ENCODE assay signal across 13 cellular contexts in genomic region chr1:27669876-27670275, GRCh38. TPM values are rescaled to one million over a fixed set of nuclear protein-coding genes. Genes with fewer than 3 reads are reported as not detected.
A peak's percentile ranks its signal among the peaks of the same experiment; 100 is the strongest.
DNase-seq lines count a peak whose midpoint lies in the region; ATAC-seq, FAIRE-seq and TF ChIP-seq lines count a peak whose summit lies in the region.
"Had no signal": no experiment of that assay in that cellular context is flagged by ENCODE, and none has a peak within 500 bp of the region (broad histone marks: within the 10 kb centered on the region; RNA-seq: fewer than 3 reads in every experiment).

No MANE protein-coding gene starts in this region.

- H3K9me3 ChIP-seq in IMR-90 (ENCODE audit: control insufficient read depth, insufficient read depth, low read length) = no peaks in the 10 kb centered on the region
- H3K9me3 ChIP-seq: prostate gland had no signal

- H2BK5ac ChIP-seq in IMR-90 (ENCODE audit: low read depth, low read length, poor library complexity, severe bottlenecking) = no peak overlapping the region

- TF ChIP-seq RAD21 in IMR-90 (IDR thresholded peaks at IDR 0.05; ENCODE audit: low read length) = no peak

- dilution Hi-C loops in IMR-90 (cut with HindIII; ENCODE audit: low sequenced_read_pairs, unreplicated experiment) = no loop called here

- H3K4ac ChIP-seq in IMR-90 (ENCODE audit: low read depth, low read length) = no peak overlapping the region

- H2AK5ac ChIP-seq in IMR-90 (ENCODE audit: low read depth, low read length) = no peak overlapping the region

- no peaks in the 10 kb centered on the region for H3K36me3 ChIP-seq in IMR-90 (ENCODE audit: control insufficient read depth, insufficient read depth, low read length)
- H3K36me3 ChIP-seq: prostate gland had no signal

- peaks cover 3% of the 10 kb centered on the region; the same call in 1 of the 2 replicates for H4K20me1 ChIP-seq in IMR-90 (ENCODE audit: insufficient read depth, low read length)

- H2BK15ac ChIP-seq in IMR-90 (ENCODE audit: low read depth, low read length) = no peak overlapping the region

- H3K4me1 Mint-ChIP-seq in T-helper 1 cell treated with Interleukin-12 subunit alpha and Interleukin-12 subunit beta and Interleukin-4 antibody, amounts not matched to agents 30 μg/mL and 1 μg/mL, for 36 hours (ENCODE audit: low read depth) = peaks cover 39% of the 10 kb centered on the region
- H3K4me1 Mint-ChIP-seq in brain (peaks cover 41% of the 10 kb centered on the region), nephron progenitor cell (peaks cover 29% of the 10 kb centered on the region)

- no peak overlapping the region for H3K4me2 ChIP-seq in IMR-90 (ENCODE audit: low read depth, low read length)

- CTCF ChIA-PET in IMR-90 (lab: Yijun Ruan, JAX) = interaction anchor here (0.6 to 1.6 kb wide), 11 partner anchors 50 to 343 kb away, joined by 3 to 8 read pairs (median 5); partner anchors contain the start of gene FAM76A

- H3K9ac ChIP-seq in IMR-90 (ENCODE audit: low read depth, low read length) = no peak overlapping the region

- no peak for DNase-seq in T-helper 1 cell
- no peak for DNase-seq in IMR-90
- no peak for DNase-seq in nephron progenitor cell
- no peak for DNase-seq in inferior parietal cortex (ENCODE audit: extremely low spot score)
- no peak for DNase-seq in foreskin keratinocyte
- DNase-seq in H54 (ENCODE audit: insufficient read length, low spot score) = no peak
- DNase-seq: amniotic stem cell had no signal

- no peak overlapping the region for H4K8ac ChIP-seq in IMR-90 (ENCODE audit: low read depth in 2 of 2, low read length in 2 of 2)

- ATAC-seq in IMR-90 (ENCODE audit: low read depth) = no peak
- no peak for ATAC-seq in foreskin keratinocyte

- no peak for FAIRE-seq in H54 (lab: Jason Lieb, UNC)

- no peaks in the 10 kb centered on the region for H3K27me3 Mint-ChIP-seq in T-helper 1 cell treated with Interleukin-12 subunit alpha and Interleukin-12 subunit beta and Interleukin-4 antibody, amounts not matched to agents 30 μg/mL and 1 μg/mL, for 36 hours (ENCODE audit: low read depth)
- H3K27me3 Mint-ChIP-seq in brain = no peaks in the 10 kb centered on the region
- peaks cover 23% of the 10 kb centered on the region for H3K27me3 Mint-ChIP-seq in nephron progenitor cell (ENCODE audit: low read depth, poor library complexity)

- no TSS peak for BruUV-seq in IMR-90 (replicated peaks; lab: Mats Ljungman, UMichigan)

- peak overlapping the region; percentile 39 for H2AK9ac ChIP-seq in IMR-90 (replicated peaks; ENCODE audit: low read depth, low read length, poor library complexity)

- no peak overlapping the region for H3K27ac ChIP-seq in IMR-90 (ENCODE audit: insufficient read depth, low read length)
- no peak overlapping the region for H3K27ac ChIP-seq in foreskin keratinocyte
- H3K27ac ChIP-seq: 22Rv1 had no signal

- H3K4me1 ChIP-seq in IMR-90 (ENCODE audit: control insufficient read depth, insufficient read depth, low read length) (peaks cover 5% of the 10 kb centered on the region), foreskin keratinocyte (peaks cover 6% of the 10 kb centered on the region)

- no peak overlapping the region for H3K18ac ChIP-seq in IMR-90 (ENCODE audit: low read depth, low read length)

- POLR2A ChIA-PET in IMR-90 (lab: Charles Lee; ENCODE audit: unreplicated experiment) = interaction anchor here (0.6 to 1.0 kb wide), 3 partner anchors 9 to 268 kb away, joined by 3 to 13 read pairs (median 4); partner anchors contain the start of gene FAM76A

- no peaks in the 10 kb centered on the region for H3K79me1 ChIP-seq in IMR-90 (ENCODE audit: low read depth in 1 of 2, low read length in 2 of 2)

- H3K4me3 Mint-ChIP-seq in T-helper 1 cell treated with Interleukin-12 subunit alpha and Interleukin-12 subunit beta and Interleukin-4 antibody, amounts not matched to agents 30 μg/mL and 1 μg/mL, for 36 hours = peak overlapping the region; percentile 96
- peak overlapping the region; percentile 76 to 99 (median 82) for H3K4me3 Mint-ChIP-seq in brain
- peak overlapping the region; percentile 67 for H3K4me3 Mint-ChIP-seq in nephron progenitor cell

- H3K9me1 ChIP-seq in IMR-90 (ENCODE audit: insufficient read depth, low read length) = peaks cover 5% of the 10 kb centered on the region; the same call in 1 of the 2 replicates

- peaks cover 24% of the 10 kb centered on the region for H3K36me3 Mint-ChIP-seq in T-helper 1 cell treated with Interleukin-12 subunit alpha and Interleukin-12 subunit beta and Interleukin-4 antibody, amounts not matched to agents 30 μg/mL and 1 μg/mL, for 36 hours (ENCODE audit: low read depth)
- H3K36me3 Mint-ChIP-seq in brain (no peaks in the 10 kb centered on the region), nephron progenitor cell (ENCODE audit: low read depth) (no peaks in the 10 kb centered on the region)
- H3K36me3 Mint-ChIP-seq: WTC11 had no signal

- H3K27me3 ChIP-seq in IMR-90 (ENCODE audit: control insufficient read depth, insufficient read depth, low read length) (no peaks in the 10 kb centered on the region), foreskin keratinocyte (no peaks in the 10 kb centered on the region)

- no peak for TF ChIP-seq POLR2A in IMR-90 (IDR thresholded peaks at IDR 0.05; ENCODE audit: low read depth, low read length)
- no peak for TF ChIP-seq POLR2A in H54 (IDR thresholded peaks at IDR 0.05; ENCODE audit: low read depth, low read length)

- no peak overlapping the region for H2AFZ ChIP-seq in IMR-90 (replicated peaks; ENCODE audit: low read length, poor library complexity)

- no peak overlapping the region for H3K23ac ChIP-seq in IMR-90 (ENCODE audit: low read depth, low read length)

- no peak overlapping the region for H4K91ac ChIP-seq in IMR-90 (ENCODE audit: insufficient read depth, low read depth, low read length)

- no peak overlapping the region for H3K27ac Mint-ChIP-seq in T-helper 1 cell treated with Interleukin-12 subunit alpha and Interleukin-12 subunit beta and Interleukin-4 antibody, amounts not matched to agents 30 μg/mL and 1 μg/mL, for 36 hours
- H3K27ac Mint-ChIP-seq in brain (peak overlapping the region in 3 of 5 experiments; percentile 47 to 86 (median 81)), nephron progenitor cell (no peak overlapping the region)
- H3K27ac Mint-ChIP-seq: H9, WTC11 had no signal

- H3K4me3 ChIP-seq in IMR-90 (ENCODE audit: insufficient read depth, low read depth, low read length) = no peak overlapping the region

- H2BK20ac ChIP-seq in IMR-90 (ENCODE audit: low read depth, low read length) = no peak overlapping the region

- H3K9me3 Mint-ChIP-seq in T-helper 1 cell treated with Interleukin-12 subunit alpha and Interleukin-12 subunit beta and Interleukin-4 antibody, amounts not matched to agents 30 μg/mL and 1 μg/mL, for 36 hours = no peaks in the 10 kb centered on the region
- H3K9me3 Mint-ChIP-seq in brain = no peaks in the 10 kb centered on the region
- H3K9me3 Mint-ChIP-seq in nephron progenitor cell = no peaks in the 10 kb centered on the region
- H3K9me3 Mint-ChIP-seq: H9, WTC11 had no signal

- no CpG with 5 or more reads among the region's 4 CpGs for WGBS in IMR-90 (ENCODE audit: extremely low coverage in 2 of 2, insufficient read length in 1 of 2), 2 experiments

- in situ Hi-C loops in IMR-90 (cut with MboI; ENCODE audit: low sequenced_read_pairs) = loop anchor here (10.0 kb wide), 1 partner anchor 255 kb away; no protein-coding TSS in a partner anchor

- no peak overlapping the region for H2BK120ac ChIP-seq in IMR-90 (ENCODE audit: low read depth, low read length)

- intact Hi-C loops in IMR-90 (cut with micrococcal nuclease) = loop anchor here (1.0 to 5.0 kb wide), 2 partner anchors 103 to 162 kb away; partner anchors contain the start of genes PPP1R8 and STX12

- no peak overlapping the region for H3K56ac ChIP-seq in IMR-90 (ENCODE audit: extremely low read depth, insufficient read depth, low read length)

- H4K5ac ChIP-seq in IMR-90 (ENCODE audit: low read depth, low read length) = no peak overlapping the region

- no peak for TF ChIP-seq CTCF in IMR-90 (conservative IDR thresholded peaks at IDR 0.05; ENCODE audit: low read depth, low read length)
- no peak for TF ChIP-seq CTCF in brain (conservative IDR thresholded peaks at IDR 0.05)
- TF ChIP-seq CTCF in nephron progenitor cell (IDR thresholded peaks at IDR 0.05) = no peak
- TF ChIP-seq CTCF in foreskin keratinocyte (conservative IDR thresholded peaks at IDR 0.05) = no peak

- H3K14ac ChIP-seq in IMR-90 (replicated peaks; ENCODE audit: low read depth, low read length) = no peak overlapping the region

TF ChIP-seq in IMR-90, 13 proteins besides CTCF, POLR2A, EP300 and RAD21 (continues in another document):
- TF ChIP-seq SMC3 (IDR thresholded peaks at IDR 0.05; ENCODE audit: low read depth, low read length) = no peak
- TF ChIP-seq CEBPB (IDR thresholded peaks at IDR 0.05; ENCODE audit: low read depth, low read length) = no peak
- TF ChIP-seq MXI1 (IDR thresholded peaks at IDR 0.05; ENCODE audit: borderline replicate concordance, low read depth, low read length) = no peak
- no peak for TF ChIP-seq CHD1 (IDR thresholded peaks at IDR 0.05; ENCODE audit: low read depth, low read length)

RNA-seq across cellular contexts. Expression of gene IFI6, which starts 2.1 kb away (rescaled TPM):
- 6.7 and 7.3 TPM in 2 replicates for total RNA-seq in IMR-90 (2012; rRNA removed)
- polyA plus RNA-seq in IMR-90 (2012; rRNA removed) = 16.8 and 17.2 TPM in 2 replicates
- 31.2 and 35.3 TPM in 2 replicates for polyA plus RNA-seq in IMR-90 (2012; cell fraction: cytosol; rRNA removed)
- 5.7 and 7.7 TPM in 2 replicates for polyA plus RNA-seq in IMR-90 (2012; cell fraction: nucleus; rRNA removed; ENCODE audit: low replicate concordance)
- polyA plus RNA-seq in brain (ENCODE audit: insufficient read depth, low read depth, low replicate concordance) = 164 TPM
- total RNA-seq in foreskin keratinocyte = 797 and 1,066 TPM in 2 replicates
- polyA plus RNA-seq in foreskin keratinocyte = 1,018 and 1,394 TPM in 2 replicates

RNA-seq across cellular contexts. Expression of gene FGR, which starts 34.9 kb away (rescaled TPM):
- total RNA-seq in IMR-90 (2012; rRNA removed) = not detected in 2 replicates
- polyA plus RNA-seq in IMR-90 (2012; rRNA removed) = not detected in 2 replicates
- not detected in 2 replicates for polyA plus RNA-seq in IMR-90 (2012; cell fraction: cytosol; rRNA removed)
- polyA plus RNA-seq in IMR-90 (2012; cell fraction: nucleus; rRNA removed; ENCODE audit: low replicate concordance) = 0.08 TPM in 1 of 2 replicates, not detected in the other
- polyA plus RNA-seq in brain (ENCODE audit: insufficient read depth, low read depth, low replicate concordance) = 2.7 TPM
- total RNA-seq in foreskin keratinocyte = not detected in 2 replicates
- 0.02 TPM in 1 of 2 replicates, not detected in the other for polyA plus RNA-seq in foreskin keratinocyte
- total RNA-seq: H9 had no signal

RNA-seq across cellular contexts. Expression of gene FAM76A, which starts 55.9 kb away (rescaled TPM):
- total RNA-seq in IMR-90 (2012; rRNA removed) = 8.6 and 10.0 TPM in 2 replicates
- polyA plus RNA-seq in IMR-90 (2012; rRNA removed) = 2.3 and 2.6 TPM in 2 replicates
- 0.63 and 1.5 TPM in 2 replicates for polyA plus RNA-seq in IMR-90 (2012; cell fraction: cytosol; rRNA removed)
- polyA plus RNA-seq in IMR-90 (2012; cell fraction: nucleus; rRNA removed; ENCODE audit: low replicate concordance) = 1.5 and 4.8 TPM in 2 replicates
- polyA plus RNA-seq in brain (ENCODE audit: insufficient read depth, low read depth, low replicate concordance) = 3.6 TPM
- 12.2 and 12.9 TPM in 2 replicates for total RNA-seq in foreskin keratinocyte
- 4.4 and 5.6 TPM in 2 replicates for polyA plus RNA-seq in foreskin keratinocyte

Comparison
In these comparisons a context has a peak if more than half of its experiments do, and no peak if none do; other contexts are left out.
1. H3K27ac Mint-ChIP-seq: peak in brain (3 of 5); none in T-helper 1 cell treated with Interleukin-12 subunit alpha and Interleukin-12 subunit beta and Interleukin-4 antibody, amounts not matched to agents 30 μg/mL and 1 μg/mL, for 36 hours (single experiment) and nephron progenitor cell (single experiment).
2. Peak in every context shown above with its lines, with median percentiles within 50 percentile points of each other: H3K4me3 Mint-ChIP-seq.